25 cellular contexts compared by ENCODE assay signal in the genomic region with DNA sequence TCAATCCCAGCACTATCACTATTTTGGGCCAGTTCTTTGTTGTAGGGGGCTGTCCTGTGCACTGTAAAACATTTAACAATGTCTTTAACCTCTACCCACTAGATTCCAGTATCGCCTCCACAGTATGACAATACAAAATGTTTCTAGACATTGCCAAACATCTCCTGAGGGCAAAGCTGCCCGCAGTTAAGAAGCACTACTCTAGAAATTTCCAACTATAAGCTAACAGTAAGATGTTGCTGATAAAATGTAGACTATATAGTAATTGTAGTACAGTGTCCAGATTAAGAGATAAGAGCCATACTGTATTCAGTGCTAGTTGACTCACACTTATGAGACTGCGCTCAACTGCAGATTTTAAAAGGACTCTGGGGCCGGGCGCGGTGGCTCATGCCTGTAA.
"Had no signal": no experiment of that assay in that cellular context is flagged by ENCODE, and none has a peak within 500 bp of the region (broad histone marks: within the 10 kb centered on the region; RNA-seq: fewer than 3 reads in every experiment).

No MANE protein-coding gene starts in this region.

- H3K4me3 ChIP-seq: cardiac muscle cell, MG63 had no signal

- H3K27me3 Mint-ChIP-seq: activated B cell treated with CpG ODN at 0.5 μM for 24 hours; activated CD4-positive, alpha-beta memory T cell treated with anti-CD3 and anti-CD28 coated beads, Interleukin-2, amount 10 ng/mL, durations not matched to agents 7 days and 5 days; activated naive CD8-positive, alpha-beta T cell had no signal

- H3K4me2 ChIP-seq: KMS-11 had no signal

- H3K4me3 Mint-ChIP-seq: activated B cell treated with CpG ODN at 0.5 μM for 24 hours; activated CD4-positive, alpha-beta memory T cell treated with anti-CD3 and anti-CD28 coated beads, Interleukin-2, amount 10 ng/mL, durations not matched to agents 7 days and 5 days; activated naive CD4-positive, alpha-beta T cell treated with anti-CD3 and anti-CD28 coated beads for 36 hours had no signal

- H3K36me3 ChIP-seq: cardiac muscle cell had no signal

- H3K9ac ChIP-seq: KMS-11 had no signal

- DNase-seq: activated B cell treated with CpG ODN at 0.5 μM for 24 hours; activated CD4-positive, alpha-beta memory T cell treated with anti-CD3 and anti-CD28 coated beads, Interleukin-2, amount 10 ng/mL, durations not matched to agents 7 days and 5 days; activated CD4-positive, alpha-beta T cell treated with anti-CD3 and anti-CD28 coated beads for 1 hour; activated CD4-positive, alpha-beta T cell treated with anti-CD3 and anti-CD28 coated beads, Interleukin-2, amount 50 U/mL, for 1 hour; activated gamma-delta T cell; activated naive CD4-positive, alpha-beta T cell treated with anti-CD3 and anti-CD28 coated beads for 36 hours; activated T-cell treated with anti-CD3 and anti-CD28 coated beads for 4 hours; amygdala; brain microvascular endothelial cell; cerebellar nuclear complex; MG63; MV-4-11; NCI-H1092 treated with DMSO at 0.1 percent for 48 hours; NCI-H1417 treated with DMSO at 0.1 percent for 48 hours; NCI-H1694; NCI-H2029; NCI-H345; NCI-H510A; NCI-H526 treated with DMSO at 0.1 percent for 48 hours; NCI-H82; SIG-M5; T1000 had no signal

- H3K9me3 ChIP-seq: MG63 had no signal

- H3K27ac Mint-ChIP-seq: activated B cell treated with CpG ODN at 0.5 μM for 24 hours; activated CD4-positive, alpha-beta memory T cell treated with anti-CD3 and anti-CD28 coated beads, Interleukin-2, amount 10 ng/mL, durations not matched to agents 7 days and 5 days; activated naive CD4-positive, alpha-beta T cell treated with anti-CD3 and anti-CD28 coated beads for 36 hours had no signal

- H3K27me3 ChIP-seq: brain microvascular endothelial cell, cardiac muscle cell, MG63 had no signal

- H3K9me3 Mint-ChIP-seq: activated B cell treated with CpG ODN at 0.5 μM for 24 hours; activated CD4-positive, alpha-beta memory T cell treated with anti-CD3 and anti-CD28 coated beads, Interleukin-2, amount 10 ng/mL, durations not matched to agents 7 days and 5 days; activated naive CD4-positive, alpha-beta T cell treated with anti-CD3 and anti-CD28 coated beads for 36 hours had no signal

- H3K27ac ChIP-seq: brain microvascular endothelial cell, cardiac muscle cell, KMS-11 had no signal
